Comparison of ENCODE assay signal across 8 cellular contexts in the genomic region with DNA sequence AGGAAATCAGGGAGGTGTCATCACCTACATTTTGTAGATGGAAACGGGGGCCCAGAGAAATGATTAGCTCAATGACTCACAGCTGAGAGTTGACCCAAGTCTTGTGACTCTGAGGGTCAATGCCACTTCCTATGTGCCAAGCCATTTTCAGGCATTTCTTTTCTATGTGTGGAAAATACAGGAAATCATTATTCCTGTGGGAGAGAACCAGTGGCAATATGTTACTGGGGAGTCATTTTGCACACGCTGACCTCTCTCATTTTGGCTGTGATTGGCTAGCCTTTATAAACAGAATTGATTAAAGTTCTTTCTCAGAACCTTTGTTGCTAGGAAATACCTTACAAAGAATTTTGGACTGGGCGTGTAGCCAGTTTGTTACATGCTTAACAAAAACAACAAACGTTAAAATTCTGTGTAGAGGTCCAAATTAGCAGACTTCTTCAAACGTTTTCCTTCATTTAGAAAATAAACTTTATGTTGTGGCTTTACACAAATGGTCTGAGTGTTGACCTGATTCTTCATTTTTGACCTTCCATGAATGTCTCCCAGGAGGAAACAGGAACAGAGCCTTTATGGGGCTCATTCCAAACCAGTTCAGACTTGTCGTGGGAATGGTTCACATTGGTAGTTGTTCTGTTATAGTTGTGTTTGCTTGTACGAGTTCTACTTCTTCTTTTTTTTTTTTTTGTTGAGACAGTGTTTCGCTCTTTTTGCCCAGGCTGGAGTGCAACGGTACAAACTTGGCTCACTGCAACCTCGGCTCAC. TPM values are rescaled to one million over a fixed set of nuclear protein-coding genes. Genes with fewer than 3 reads are reported as not detected.
DNase-seq lines count a peak whose midpoint lies in the region; ATAC-seq and TF ChIP-seq lines count a peak whose summit lies in the region.

No MANE protein-coding gene starts in this region.

- no peaks in the 10 kb centered on the region for H3K36me3 ChIP-seq in gastrocnemius medialis

- no peaks in the 10 kb centered on the region for H3K9me3 Mint-ChIP-seq in WTC11

- no peaks in the 10 kb centered on the region for H3K27me3 Mint-ChIP-seq in WTC11 (ENCODE audit: low read depth)

- H3K36me3 Mint-ChIP-seq in WTC11: peaks cover 20% of the 10 kb centered on the region

- H3K9me3 ChIP-seq in gastrocnemius medialis: no peaks in the 10 kb centered on the region

- no peak overlapping the region for H3K4me3 Mint-ChIP-seq in WTC11

- in situ Hi-C loops in gastrocnemius medialis (cut with MboI; ENCODE audit: low sequenced_read_pairs in 4 of 4): no loop called here

- CTCF ChIA-PET in WTC11 (lab: Charles Lee): no interaction called here

- H3K4me1 Mint-ChIP-seq in WTC11: peaks cover 26% of the 10 kb centered on the region

- DNase-seq in H4 (ENCODE audit: low spot score): peak; percentile 71
- DNase-seq in WTC11 (ENCODE audit: low spot score): no peak
- DNase-seq in left ventricle myocardium superior: no peak
- no peak for DNase-seq in gastrocnemius medialis
- DNase-seq in NCI-H1694 treated with DMSO at 0.1 percent for 48 hours (lab: John Stamatoyannopoulos, UW): no peak
- DNase-seq in D341Med (ENCODE audit: low spot score): no peak
- DNase-seq in GM10266 (ENCODE audit: extremely low spot score): no peak

- POLR2A ChIA-PET in WTC11 (lab: Charles Lee): no interaction called here

- no peak overlapping the region for H3K4me3 ChIP-seq in gastrocnemius medialis

- TF ChIP-seq CTCF in WTC11 (IDR thresholded peaks at IDR 0.05) (no peak), gastrocnemius medialis (IDR thresholded peaks at IDR 0.05 in 4 of 5, conservative IDR thresholded peaks at IDR 0.05 in 1 of 5) (no peak), GM10266 (IDR thresholded peaks at IDR 0.05; ENCODE audit: control insufficient read depth, insufficient read depth, low read depth, missing control alignments) (no peak)

- peaks cover 15 to 16% of the 10 kb centered on the region in 2 donors for H3K4me1 ChIP-seq in gastrocnemius medialis

- H3K27me3 ChIP-seq in gastrocnemius medialis: no peaks in the 10 kb centered on the region

- H3K27ac Mint-ChIP-seq in WTC11: peak overlapping the region; percentile 50

- intact Hi-C loops in left ventricle myocardium superior (cut with micrococcal nuclease): no loop called here
- intact Hi-C loops in gastrocnemius medialis (cut with DNase I; ENCODE audit: low total_unique reads): no loop called here

- H3K27ac ChIP-seq in gastrocnemius medialis: peak overlapping the region in 3 of 4 donors; percentile 3 to 29 (median 20)

- TF ChIP-seq POLR2A in gastrocnemius medialis (IDR thresholded peaks at IDR 0.05): no peak

- no peak for ATAC-seq in WTC11
- ATAC-seq in left ventricle myocardium superior: peak; percentile 36
- no peak for ATAC-seq in gastrocnemius medialis
- no peak for ATAC-seq in HG02623 (IDR thresholded peaks at IDR 0.05; ENCODE audit: unreplicated experiment)

TF ChIP-seq in WTC11, 78 proteins besides CTCF, POLR2A, EP300 and RAD21:
- TF ChIP-seq, protein P1, sequence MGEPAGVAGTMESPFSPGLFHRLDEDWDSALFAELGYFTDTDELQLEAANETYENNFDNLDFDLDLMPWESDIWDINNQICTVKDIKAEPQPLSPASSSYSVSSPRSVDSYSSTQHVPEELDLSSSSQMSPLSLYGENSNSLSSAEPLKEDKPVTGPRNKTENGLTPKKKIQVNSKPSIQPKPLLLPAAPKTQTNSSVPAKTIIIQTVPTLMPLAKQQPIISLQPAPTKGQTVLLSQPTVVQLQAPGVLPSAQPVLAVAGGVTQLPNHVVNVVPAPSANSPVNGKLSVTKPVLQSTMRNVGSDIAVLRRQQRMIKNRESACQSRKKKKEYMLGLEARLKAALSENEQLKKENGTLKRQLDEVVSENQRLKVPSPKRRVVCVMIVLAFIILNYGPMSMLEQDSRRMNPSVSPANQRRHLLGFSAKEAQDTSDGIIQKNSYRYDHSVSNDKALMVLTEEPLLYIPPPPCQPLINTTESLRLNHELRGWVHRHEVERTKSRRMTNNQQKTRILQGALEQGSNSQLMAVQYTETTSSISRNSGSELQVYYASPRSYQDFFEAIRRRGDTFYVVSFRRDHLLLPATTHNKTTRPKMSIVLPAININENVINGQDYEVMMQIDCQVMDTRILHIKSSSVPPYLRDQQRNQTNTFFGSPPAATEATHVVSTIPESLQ (CRISPR knock-in tag; IDR thresholded peaks at IDR 0.05): no peak
- TF ChIP-seq NR1H2 (CRISPR knock-in tag; IDR thresholded peaks at IDR 0.05) (no peak), ATF2 (CRISPR knock-in tag; IDR thresholded peaks at IDR 0.05; ENCODE audit: borderline replicate concordance, low read depth) (no peak), SOX15 (CRISPR knock-in tag; IDR thresholded peaks at IDR 0.05) (no peak), ZNF416 (CRISPR knock-in tag; IDR thresholded peaks at IDR 0.05) (no peak), ZNF671 (CRISPR knock-in tag; IDR thresholded peaks at IDR 0.05) (no peak)
- TF ChIP-seq, protein P2, sequence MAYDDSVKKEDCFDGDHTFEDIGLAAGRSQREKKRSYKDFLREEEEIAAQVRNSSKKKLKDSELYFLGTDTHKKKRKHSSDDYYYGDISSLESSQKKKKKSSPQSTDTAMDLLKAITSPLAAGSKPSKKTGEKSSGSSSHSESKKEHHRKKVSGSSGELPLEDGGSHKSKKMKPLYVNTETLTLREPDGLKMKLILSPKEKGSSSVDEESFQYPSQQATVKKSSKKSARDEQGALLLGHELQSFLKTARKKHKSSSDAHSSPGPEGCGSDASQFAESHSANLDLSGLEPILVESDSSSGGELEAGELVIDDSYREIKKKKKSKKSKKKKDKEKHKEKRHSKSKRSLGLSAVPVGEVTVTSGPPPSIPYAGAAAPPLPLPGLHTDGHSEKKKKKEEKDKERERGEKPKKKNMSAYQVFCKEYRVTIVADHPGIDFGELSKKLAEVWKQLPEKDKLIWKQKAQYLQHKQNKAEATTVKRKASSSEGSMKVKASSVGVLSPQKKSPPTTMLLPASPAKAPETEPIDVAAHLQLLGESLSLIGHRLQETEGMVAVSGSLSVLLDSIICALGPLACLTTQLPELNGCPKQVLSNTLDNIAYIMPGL (CRISPR knock-in tag; IDR thresholded peaks at IDR 0.05): no peak
- TF ChIP-seq, protein P3, sequence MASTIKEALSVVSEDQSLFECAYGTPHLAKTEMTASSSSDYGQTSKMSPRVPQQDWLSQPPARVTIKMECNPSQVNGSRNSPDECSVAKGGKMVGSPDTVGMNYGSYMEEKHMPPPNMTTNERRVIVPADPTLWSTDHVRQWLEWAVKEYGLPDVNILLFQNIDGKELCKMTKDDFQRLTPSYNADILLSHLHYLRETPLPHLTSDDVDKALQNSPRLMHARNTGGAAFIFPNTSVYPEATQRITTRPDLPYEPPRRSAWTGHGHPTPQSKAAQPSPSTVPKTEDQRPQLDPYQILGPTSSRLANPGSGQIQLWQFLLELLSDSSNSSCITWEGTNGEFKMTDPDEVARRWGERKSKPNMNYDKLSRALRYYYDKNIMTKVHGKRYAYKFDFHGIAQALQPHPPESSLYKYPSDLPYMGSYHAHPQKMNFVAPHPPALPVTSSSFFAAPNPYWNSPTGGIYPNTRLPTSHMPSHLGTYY (CRISPR knock-in tag; IDR thresholded peaks at IDR 0.05): no peak

RNA-seq across cellular contexts. Expression of gene PCCA, which starts 11.4 kb away (rescaled TPM):
- total RNA-seq in H4 (2014; rRNA removed; shearing (Covaris generic)): 3.7 and 14.8 TPM in 2 replicates
- total RNA-seq in WTC11 (2021) (52.8 to 68.3 TPM (median 66.2 TPM) in 3 replicates), left ventricle myocardium superior (72.5 TPM), gastrocnemius medialis (10 to 100 TPM in 2 of 4 donors, 1 to 10 TPM in 2; 7.5 to 19.5 (median 10.8) TPM)
